ENCODE assay signal across 10 cellular contexts in genomic region chr16:23694707-23695373, GRCh38. TPM values are rescaled to one million over a fixed set of nuclear protein-coding genes. Genes with fewer than 3 reads are reported as not detected.
DNase-seq lines count a peak whose midpoint lies in the region; ATAC-seq and TF ChIP-seq lines count a peak whose summit lies in the region.
"Had no signal": no experiment of that assay in that cellular context is flagged by ENCODE, and none has a peak within 500 bp of the region (broad histone marks: within the 10 kb centered on the region; RNA-seq: fewer than 3 reads in every experiment).

No MANE protein-coding gene starts in this region.

- H3K4me2 ChIP-seq in H9 (ENCODE audit: insufficient read depth, insufficient read length, low read length) = peak overlapping the region; percentile 41

- H3K9me3 ChIP-seq in H9 (ENCODE audit: control insufficient read depth, low read depth, low read length) (no peaks in the 10 kb centered on the region), stomach (no peaks in the 10 kb centered on the region)
- H3K9me3 ChIP-seq: ascending aorta had no signal

- no peaks in the 10 kb centered on the region for H4K20me1 ChIP-seq in H9 (ENCODE audit: control insufficient read depth, insufficient read depth, insufficient read length)

- H3K4me1 ChIP-seq in H9 (ENCODE audit: insufficient read depth, low read length) (no peaks in the 10 kb centered on the region), stomach (peaks cover 0 to 14% (median 5%) of the 10 kb centered on the region in 4 donors)
- H3K4me1 ChIP-seq: ascending aorta had no signal

- H4K91ac ChIP-seq in H9 (ENCODE audit: insufficient read length, low read depth, low read length) = no peak overlapping the region

- H3T11ph ChIP-seq in H9 (ENCODE audit: low read length) = no peak overlapping the region

- H3K14ac ChIP-seq in H9 (ENCODE audit: insufficient read depth, low read length) = no peak overlapping the region

- no CpG with 5 or more reads among the region's 31 CpGs for WGBS in H9 (ENCODE audit: extremely low coverage, insufficient read length, low lambda C conversion rate)
- 41 to 57% (median 48%) methylated on average over 22 to 31 of the region's 31 CpGs for WGBS in stomach, 5 donors

- no peaks in the 10 kb centered on the region for H3K79me1 ChIP-seq in H9 (ENCODE audit: insufficient read depth, low read depth, low read length, poor library complexity, severe bottlenecking)

- no peak overlapping the region for H2BK5ac ChIP-seq in H9 (ENCODE audit: insufficient read length, low read length)

- peaks cover 4 to 27% (median 18%) of the 10 kb centered on the region in 3 experiments; a peak in 6 of 7 replicates for H3K36me3 Mint-ChIP-seq in H9 (ENCODE audit: insufficient read depth in 1 of 3, low read depth in 3 of 3)
- H3K36me3 Mint-ChIP-seq in WTC11 = peaks cover 11% of the 10 kb centered on the region

- H3K23me2 ChIP-seq in H9 (ENCODE audit: insufficient read length, low read depth, low read length, poor library complexity, severe bottlenecking) = peaks cover 6% of the 10 kb centered on the region

- POLR2A ChIA-PET in WTC11 (lab: Charles Lee) = interaction anchor here (0.6 to 1.7 kb wide), 5 partner anchors 11 to 286 kb away, joined by 3 to 30 read pairs (median 3); partner anchors contain the start of gene PLK1

- no peak overlapping the region for H4K5ac ChIP-seq in H9 (ENCODE audit: insufficient read length, low read depth, low read length)

- no peak overlapping the region for H2AFZ ChIP-seq in H9 (ENCODE audit: low read length)

- no peak overlapping the region for H2BK20ac ChIP-seq in H9 (ENCODE audit: low read depth, low read length, poor library complexity, severe bottlenecking)

- H3K27me3 ChIP-seq in H9 (ENCODE audit: insufficient read depth, low read length) (no peaks in the 10 kb centered on the region), stomach (peaks cover 0 to 9% (median 0%) of the 10 kb centered on the region in 3 donors)
- H3K27me3 ChIP-seq: ascending aorta had no signal

- TF ChIP-seq EP300 in stomach (IDR thresholded peaks at IDR 0.05) = no peak

- ATAC-seq in WTC11 = peak; percentile 88

- H3K4me1 Mint-ChIP-seq in H9 (peaks cover 16 to 17% of the 10 kb centered on the region in 2 experiments), WTC11 (peaks cover 12% of the 10 kb centered on the region)

- peak overlapping the region; percentile 73 to 84 for H3K4me3 Mint-ChIP-seq in H9
- peak overlapping the region; percentile 79 for H3K4me3 Mint-ChIP-seq in WTC11

- H2BK120ac ChIP-seq in H9 (ENCODE audit: low read depth, low read length, poor library complexity, severe bottlenecking) = no peak overlapping the region

- TF ChIP-seq CTCF in H9 (conservative IDR thresholded peaks at IDR 0.05) (no peak), WTC11 (IDR thresholded peaks at IDR 0.05) (no peak), stomach (IDR thresholded peaks at IDR 0.05) (no peak)

- no peaks in the 10 kb centered on the region for H3K79me2 ChIP-seq in H9 (ENCODE audit: insufficient read depth, low read length)

- no peak overlapping the region for H2AK5ac ChIP-seq in H9 (ENCODE audit: insufficient read length, low read length)

- no peak overlapping the region for H2BK15ac ChIP-seq in H9 (ENCODE audit: low read depth, low read length)

- H3K27ac ChIP-seq in H9 (ENCODE audit: insufficient read length, low read depth, low read length) = no peak overlapping the region
- no peak overlapping the region for H3K27ac ChIP-seq in stomach
- H3K27ac ChIP-seq: ascending aorta had no signal

- no peak overlapping the region for H2BK12ac ChIP-seq in H9 (ENCODE audit: insufficient read length, low read depth, low read length)

- DNase-seq in H9 (peak; percentile 93), WTC11 (ENCODE audit: low spot score) (peak; percentile 85), hepatic stellate cell (ENCODE audit: low spot score) (peak; percentile 40), renal cortical epithelial cell (ENCODE audit: low read depth) (peak; percentile 35), stomach (no peak), DMS153 treated with DMSO at 0.1 percent for 48 hours (lab: John Stamatoyannopoulos, UW; ENCODE audit: unreplicated experiment) (no peak)
- DNase-seq in activated CD4-positive, alpha-beta T cell treated with anti-CD3 and anti-CD28 coated beads, Interleukin-2, amount 50 U/mL, for 4 hours = no peak
- no peak for DNase-seq in activated CD4-positive, CD25-positive, alpha-beta regulatory T cell treated with anti-CD3 and anti-CD28 coated beads, Interleukin-2, amount 50 U/mL, for 72 hours

- H3K18ac ChIP-seq in H9 (ENCODE audit: insufficient read length, low read depth, low read length) = no peak overlapping the region

- H3K27me3 Mint-ChIP-seq in H9 (ENCODE audit: low read depth) (no peaks in the 10 kb centered on the region), WTC11 (ENCODE audit: low read depth) (no peaks in the 10 kb centered on the region)

- H3K9me3 Mint-ChIP-seq in H9 (no peaks in the 10 kb centered on the region), WTC11 (no peaks in the 10 kb centered on the region)

- CTCF ChIA-PET in WTC11 (lab: Charles Lee) = interaction anchor here (0.5 to 1.9 kb wide), 12 partner anchors 15 to 351 kb away, joined by 3 to 9 read pairs (median 4); partner anchors contain the start of genes EARS2, PLK1 and UBFD1

- intact Hi-C loops in stomach (cut with DNase I; ENCODE audit: low total_unique reads) = no loop called here

- peak overlapping the region in 2 of 3 experiments; percentile 73 to 77; a peak in 4 of 7 replicates for H3K27ac Mint-ChIP-seq in H9
- H3K27ac Mint-ChIP-seq in WTC11 = peak overlapping the region; percentile 69

- peak overlapping the region in 2 of 4 donors; percentile 7 to 10 for H3K4me3 ChIP-seq in stomach

- H3K56ac ChIP-seq in H9 (ENCODE audit: insufficient read length, low read depth, low read length) = no peak overlapping the region

- no peak overlapping the region for H4K8ac ChIP-seq in H9 (replicated peaks; ENCODE audit: insufficient read length, low read depth, low read length)

- H3K9ac ChIP-seq in H9 (ENCODE audit: extremely low read depth, insufficient read length, low read length) = no peak overlapping the region

- H3K36me3 ChIP-seq in stomach = peaks cover 22 to 50% (median 35%) of the 10 kb centered on the region in 4 donors

- no peak overlapping the region for H3K4ac ChIP-seq in H9 (ENCODE audit: low read depth, low read length)

- H3K23ac ChIP-seq in H9 (ENCODE audit: insufficient read length, low read depth, low read length) = no peak overlapping the region

- no peak for TF ChIP-seq POLR2A in stomach (IDR thresholded peaks at IDR 0.05)

TF ChIP-seq in WTC11, 78 proteins besides CTCF, POLR2A, EP300 and RAD21 (continues in another document):
- TF ChIP-seq ZNF281 (CRISPR knock-in tag; IDR thresholded peaks at IDR 0.05) = 0 out of 2 replicates have a peak, but pooled peaks have one; percentile 51
- 0 out of 2 replicates have a peak, but pooled peaks have one; percentile 37 for TF ChIP-seq NR3C1 (CRISPR knock-in tag; conservative IDR thresholded peaks at IDR 0.05; ENCODE audit: low read depth)

RNA-seq across cellular contexts. Expression of gene PLK1, which starts 16.2 kb away (rescaled TPM):
- total RNA-seq in H9 (2021) = 138 and 140 TPM in 2 replicates
- total RNA-seq in WTC11 (2021) = 145 to 167 TPM (median 147 TPM) in 3 replicates
- 0.99 and 8.0 TPM in 2 replicates for total RNA-seq in renal cortical epithelial cell
- total RNA-seq in stomach = 10 to 100 TPM in 2 of 5 donors, 1 to 10 TPM in 2, under 1 TPM in 1; 0.58 to 35.9 (median 6.8) TPM
- polyA plus RNA-seq in stomach = 1 to 10 TPM; 2.9 to 8.2 (median 6.4) TPM

RNA-seq across cellular contexts. Expression of gene ERN2, which starts 18.2 kb away (rescaled TPM):
- 1.2 and 2.1 TPM in 2 replicates for total RNA-seq in H9 (2021)
- 1.8 to 3.9 TPM (median 3.7 TPM) in 3 replicates for total RNA-seq in WTC11 (2021)
- total RNA-seq in renal cortical epithelial cell = 0.15 TPM in 1 of 2 replicates, not detected in the other
- total RNA-seq in stomach = 100 to 1,000 TPM in 2 of 5 donors, 10 to 100 TPM in 3; 48.5 to 235 (median 97.4) TPM
- 10 to 100 TPM; 18.2 to 29.1 (median 24.5) TPM for polyA plus RNA-seq in stomach
- total RNA-seq: ascending aorta, pulmonary artery endothelial cell had no signal

RNA-seq across cellular contexts. Expression of gene DCTN5, which starts 53.6 kb away (rescaled TPM):
- total RNA-seq in H9 (2021) (114 and 115 TPM in 2 replicates), WTC11 (2021) (54.0 to 65.8 TPM (median 60.0 TPM) in 3 replicates), renal cortical epithelial cell (64.8 and 123 TPM in 2 replicates), stomach (10 to 100 TPM in 3 of 5 donors, 1 to 10 TPM in 2; 3.5 to 47.4 (median 12.6) TPM)
- polyA plus RNA-seq in stomach = 10 to 100 TPM; 10.3 to 18.6 (median 12.7) TPM

RNA-seq across cellular contexts. Expression of gene PALB2, which starts 53.7 kb away (rescaled TPM):
- total RNA-seq in H9 (2021) (37.7 and 40.3 TPM in 2 replicates), WTC11 (2021) (23.8 to 32.1 TPM (median 25.1 TPM) in 3 replicates), renal cortical epithelial cell (12.5 and 15.4 TPM in 2 replicates), stomach (10 to 100 TPM in 4 of 5 donors, 1 to 10 TPM in 1; 2.6 to 86.6 (median 19.9) TPM)
- polyA plus RNA-seq in stomach = 10 to 100 TPM in 2 of 3 donors, 1 to 10 TPM in 1; 6.5 to 10.2 (median 10.1) TPM

RNA-seq across cellular contexts. Expression of gene CHP2, which starts 60.0 kb away (rescaled TPM):
- 1.1 and 1.4 TPM in 2 replicates for total RNA-seq in H9 (2021)
- 2.1 to 4.7 TPM (median 4.6 TPM) in 3 replicates for total RNA-seq in WTC11 (2021)
- not detected in 2 replicates for total RNA-seq in renal cortical epithelial cell
- 100 to 1,000 TPM in 1 of 5 donors, 1 to 10 TPM in 1, not detected in 3; 1.8 to 116 TPM for total RNA-seq in stomach
- under 1 TPM in 2 of 3 donors, not detected in 1; 0.05 to 0.25 TPM for polyA plus RNA-seq in stomach
- total RNA-seq: ascending aorta, pulmonary artery endothelial cell had no signal

Comparison
In these comparisons a context has a peak if more than half of its experiments do, and no peak if none do; other contexts are left out.
1. DNase-seq: peak in H9 (single experiment), WTC11 (single experiment), hepatic stellate cell (single experiment) and renal cortical epithelial cell (single experiment); none in stomach (single experiment), DMS153 treated with DMSO at 0.1 percent for 48 hours (single experiment), activated CD4-positive, alpha-beta T cell treated with anti-CD3 and anti-CD28 coated beads, Interleukin-2, amount 50 U/mL, for 4 hours (0 of 2) and activated CD4-positive, CD25-positive, alpha-beta regulatory T cell treated with anti-CD3 and anti-CD28 coated beads, Interleukin-2, amount 50 U/mL, for 72 hours (single experiment).
2. RNA of gene ERN2, which starts 18.2 kb away (total RNA-seq): 48.5 to 235 TPM in stomach; 1.2 to 2.1 TPM in H9, 1.8 to 3.9 TPM in WTC11 and 0.15 TPM in renal cortical epithelial cell; every median in the first group is over 10 times any median in the second.